In genomic region chr16:79592150-79592549, GRCh38 we compare ENCODE assay signal across 17 cellular contexts. TPM values are rescaled to one million over a fixed set of nuclear protein-coding genes. Genes with fewer than 3 reads are reported as not detected.
DNase-seq lines count a peak whose midpoint lies in the region; ATAC-seq and TF ChIP-seq lines count a peak whose summit lies in the region.
"Had no signal": no experiment of that assay in that cellular context is flagged by ENCODE, and none has a peak within 500 bp of the region (broad histone marks: within the 10 kb centered on the region; RNA-seq: fewer than 3 reads in every experiment).

No MANE protein-coding gene starts in this region.

- H3K4me1 ChIP-seq in CD4-positive, alpha-beta memory T cell (ENCODE audit: insufficient read depth, low read length), result peaks cover 61% of the 10 kb centered on the region
- H3K4me1 ChIP-seq in right lobe of liver (peaks cover 0 to 68% (median 9%) of the 10 kb centered on the region in 4 donors), skeletal muscle satellite cell (ENCODE audit: control insufficient read depth, insufficient read depth, low read length) (peaks cover 9% of the 10 kb centered on the region), gastroesophageal sphincter (peaks cover 0 to 16% (median 0%) of the 10 kb centered on the region in 3 donors)
- H3K4me1 ChIP-seq: foreskin keratinocyte had no signal

- peaks cover 4 to 5% of the 10 kb centered on the region in 2 donors for H3K27me3 Mint-ChIP-seq in CD4-positive, alpha-beta memory T cell
- no peaks in the 10 kb centered on the region for H3K27me3 Mint-ChIP-seq in activated T-helper 17 cell treated with anti-CD3 and anti-CD28 coated beads, Interleukin-2, amount 50 U/mL, for 72 hours

- peak overlapping the region in 6 of 7 donors; percentile 88 to 93 (median 90) for H3K27ac Mint-ChIP-seq in CD4-positive, alpha-beta memory T cell
- H3K27ac Mint-ChIP-seq in activated T-helper 17 cell treated with anti-CD3 and anti-CD28 coated beads, Interleukin-2, amount 50 U/mL, for 72 hours, result peak overlapping the region; percentile 90
- H3K27ac Mint-ChIP-seq: B cell had no signal

- DNase-seq in CD4-positive, alpha-beta memory T cell, result no peak
- DNase-seq in right lobe of liver, result no peak
- no peak for DNase-seq in stimulated activated CD4-positive, alpha-beta T cell treated with anti-CD3 and anti-CD28 coated beads, Interleukin-2, amount 100 ng/mL, for 24 hours
- DNase-seq in iPS-NIHi7 (ENCODE audit: extremely low spot score), result no peak
- DNase-seq in DMS114 treated with DMSO at 0.1 percent for 48 hours (lab: John Stamatoyannopoulos, UW; ENCODE audit: unreplicated experiment), result no peak
- DNase-seq: DMS53, foreskin keratinocyte, NCI-H1694 treated with DMSO at 0.1 percent for 48 hours, NCI-H524 had no signal

- no peak for TF ChIP-seq EP300 in gastroesophageal sphincter (IDR thresholded peaks at IDR 0.05)

- POLR2A ChIA-PET in CD4-positive, alpha-beta memory T cell (lab: Charles Lee; ENCODE audit: partially characterized antibody), result interaction anchor here (1.9 to 2.5 kb wide), 2 partner anchors 9 to 320 kb away, joined by 5 to 13 read pairs; partner anchors contain the start of gene MAF

- intact Hi-C loops in CD4-positive, alpha-beta memory T cell (cut with micrococcal nuclease), result no loop called here
- intact Hi-C loops in right lobe of liver (cut with DNase I), result no loop called here

- no peak overlapping the region for H3K4me3 ChIP-seq in CD4-positive, alpha-beta memory T cell (ENCODE audit: low read length in 2 of 2)
- no peak overlapping the region for H3K4me3 ChIP-seq in right lobe of liver
- H3K4me3 ChIP-seq in skeletal muscle satellite cell (ENCODE audit: low read length), result no peak overlapping the region
- H3K4me3 ChIP-seq in gastroesophageal sphincter, result no peak overlapping the region
- H3K4me3 ChIP-seq: smooth muscle cell had no signal

- H3K27me3 ChIP-seq in CD4-positive, alpha-beta memory T cell (ENCODE audit: insufficient read depth, low read length), result no peaks in the 10 kb centered on the region
- H3K27me3 ChIP-seq in right lobe of liver (no peaks in the 10 kb centered on the region), skeletal muscle satellite cell (ENCODE audit: control insufficient read depth, insufficient read depth, low read length) (peaks cover 17% of the 10 kb centered on the region), gastroesophageal sphincter (peaks cover 31% of the 10 kb centered on the region)

- peak overlapping the region; percentile 5 for H3K4me2 ChIP-seq in skeletal muscle satellite cell (ENCODE audit: low read length)
- H3K4me2 ChIP-seq: KMS-11 had no signal

- CTCF ChIA-PET in CD4-positive, alpha-beta memory T cell (lab: Charles Lee; ENCODE audit: partially characterized antibody), result no interaction called here

- WGBS in right lobe of liver (ENCODE audit: insufficient coverage, low coverage, low lambda C conversion rate, missing lambda C conversion rate), result 71% methylated on average over 6 of the region's 6 CpGs
- WGBS in gastroesophageal sphincter (ENCODE audit: low coverage in 1 of 2), 2 donors, result 76 to 90% methylated on average over 2 to 4 of the region's 6 CpGs

- no peak for TF ChIP-seq CTCF in right lobe of liver (IDR thresholded peaks at IDR 0.05)
- no peak for TF ChIP-seq CTCF in gastroesophageal sphincter (IDR thresholded peaks at IDR 0.05)

- H3K36me3 Mint-ChIP-seq in CD4-positive, alpha-beta memory T cell, result peaks cover 10 to 20% of the 10 kb centered on the region in 2 donors
- H3K36me3 Mint-ChIP-seq in activated T-helper 17 cell treated with anti-CD3 and anti-CD28 coated beads, Interleukin-2, amount 50 U/mL, for 72 hours (ENCODE audit: low read depth), result peaks cover 63% of the 10 kb centered on the region

- peak overlapping the region; percentile 22 for H3K27ac ChIP-seq in CD4-positive, alpha-beta memory T cell (ENCODE audit: low read depth, low read length)
- H3K27ac ChIP-seq in right lobe of liver (peak overlapping the region; percentile 35 to 91 (median 85)), gastroesophageal sphincter (peak overlapping the region in 2 of 4 donors; percentile 50 to 66)
- H3K27ac ChIP-seq: foreskin keratinocyte, KMS-11 had no signal

- no peak for ATAC-seq in activated T-helper 17 cell treated with anti-CD3 and anti-CD28 coated beads, Interleukin-2, amount 50 U/mL, for 72 hours (replicated peaks)
- ATAC-seq in right lobe of liver, result no peak
- ATAC-seq in gastroesophageal sphincter, result no peak
- ATAC-seq: activated CD4-positive, CD25-positive, alpha-beta regulatory T cell treated with anti-CD3 and anti-CD28 coated beads, Interleukin-2, amount 50 U/mL, for 24 hours; foreskin keratinocyte; Panc1 had no signal

- peaks cover 30 to 73% (median 51%) of the 10 kb centered on the region in 4 donors for H3K4me1 Mint-ChIP-seq in CD4-positive, alpha-beta memory T cell
- H3K4me1 Mint-ChIP-seq in activated T-helper 17 cell treated with anti-CD3 and anti-CD28 coated beads, Interleukin-2, amount 50 U/mL, for 72 hours, result peaks cover 16% of the 10 kb centered on the region
- H3K4me1 Mint-ChIP-seq: B cell had no signal

- peak overlapping the region; percentile 67 to 83 (median 78) for H3K4me3 Mint-ChIP-seq in CD4-positive, alpha-beta memory T cell
- peak overlapping the region; percentile 87 for H3K4me3 Mint-ChIP-seq in activated T-helper 17 cell treated with anti-CD3 and anti-CD28 coated beads, Interleukin-2, amount 50 U/mL, for 72 hours
- H3K4me3 Mint-ChIP-seq: B cell had no signal

- H3K36me3 ChIP-seq in CD4-positive, alpha-beta memory T cell (ENCODE audit: insufficient read depth, low read length), result no peaks in the 10 kb centered on the region
- no peaks in the 10 kb centered on the region for H3K36me3 ChIP-seq in right lobe of liver
- H3K36me3 ChIP-seq in skeletal muscle satellite cell (ENCODE audit: insufficient read depth, low read length), result no peaks in the 10 kb centered on the region
- H3K36me3 ChIP-seq in gastroesophageal sphincter, result no peaks in the 10 kb centered on the region

- TF ChIP-seq POLR2A in right lobe of liver (IDR thresholded peaks at IDR 0.05) (no peak), gastroesophageal sphincter (IDR thresholded peaks at IDR 0.05) (no peak)

- H3K9ac ChIP-seq in skeletal muscle satellite cell (ENCODE audit: low read depth, low read length), result peak overlapping the region; percentile 58
- H3K9ac ChIP-seq: KMS-11 had no signal

- no peaks in the 10 kb centered on the region for H3K9me3 ChIP-seq in CD4-positive, alpha-beta memory T cell (ENCODE audit: control insufficient read depth in 1 of 2, low read length in 2 of 2)
- H3K9me3 ChIP-seq in right lobe of liver (no peaks in the 10 kb centered on the region), skeletal muscle satellite cell (replicated peaks; ENCODE audit: low read length) (no peaks in the 10 kb centered on the region), gastroesophageal sphincter (no peaks in the 10 kb centered on the region)

- no peaks in the 10 kb centered on the region for H3K9me3 Mint-ChIP-seq in CD4-positive, alpha-beta memory T cell
- H3K9me3 Mint-ChIP-seq in activated T-helper 17 cell treated with anti-CD3 and anti-CD28 coated beads, Interleukin-2, amount 50 U/mL, for 72 hours, result no peaks in the 10 kb centered on the region

RNA-seq across cellular contexts. Expression of gene MAF, which starts 8.4 kb away (rescaled TPM):
- total RNA-seq in CD4-positive, alpha-beta memory T cell, result 10 to 100 TPM; 73.8 to 79.4 TPM
- polyA plus RNA-seq in CD4-positive, alpha-beta memory T cell, result 1 to 10 TPM; 1.1 to 4.7 TPM
- total RNA-seq in activated T-helper 17 cell treated with anti-CD3 and anti-CD28 coated beads, Interleukin-2, amount 50 U/mL, for 72 hours, result 100 to 1,000 TPM; 173 to 375 TPM
- total RNA-seq in right lobe of liver (10 to 100 TPM; 19.0 to 43.8 (median 27.7) TPM), gastroesophageal sphincter (10 to 100 TPM; 24.8 to 52.0 (median 33.6) TPM)
- total RNA-seq in skeletal muscle satellite cell (2012; rRNA removed), result 0.87 and 1.5 TPM in 2 replicates
